3 cellular contexts compared by ENCODE assay signal in the genomic region with DNA sequence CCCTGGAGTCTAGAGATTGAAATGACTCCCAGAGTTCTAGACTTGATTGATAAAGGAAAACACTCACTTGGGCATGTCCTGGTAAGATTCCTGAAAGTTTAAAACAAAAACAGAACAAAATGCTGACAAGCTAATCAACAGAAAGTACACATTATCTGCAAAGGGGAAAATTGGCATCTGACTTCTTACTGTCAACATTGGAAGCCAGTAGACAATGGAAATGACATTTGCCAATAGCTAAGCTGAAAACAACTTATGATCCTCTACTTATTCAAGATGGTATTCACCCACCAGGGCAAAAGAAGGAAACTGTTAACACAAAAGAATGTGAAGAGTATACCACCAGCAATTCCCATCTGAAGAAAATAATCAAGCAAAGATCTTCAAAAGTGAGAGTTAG.
TF ChIP-seq lines count a peak whose summit lies in the region.

No MANE protein-coding gene starts in this region.

TF ChIP-seq in HEK293, 187 proteins besides CTCF, POLR2A, EP300 and RAD21:
- peak; percentile 69; the same call in 1 of the 2 replicates for TF ChIP-seq TRIM28 (IDR thresholded peaks at IDR 0.05; ENCODE audit: borderline replicate concordance, low read length)
- TF ChIP-seq ZNF600 (tag by site-specific recombination; IDR thresholded peaks at IDR 0.05) = no peak

TF ChIP-seq in IMR-90, 13 proteins besides CTCF, POLR2A, EP300 and RAD21:
- TF ChIP-seq MAFK (IDR thresholded peaks at IDR 0.05; ENCODE audit: low read depth, low read length) = 0 out of 2 replicates have a peak, but pooled peaks have one; percentile 29
- no peak for TF ChIP-seq MAZ (IDR thresholded peaks at IDR 0.05; ENCODE audit: borderline replicate concordance, low read depth, low read length)

TF ChIP-seq in GM12878, 131 proteins besides CTCF, POLR2A, EP300 and RAD21:
- 0 out of 2 replicates have a peak, but pooled peaks have one; percentile 62 for TF ChIP-seq CBX5 (IDR thresholded peaks at IDR 0.05; ENCODE audit: low read depth)
- TF ChIP-seq, protein P1, sequence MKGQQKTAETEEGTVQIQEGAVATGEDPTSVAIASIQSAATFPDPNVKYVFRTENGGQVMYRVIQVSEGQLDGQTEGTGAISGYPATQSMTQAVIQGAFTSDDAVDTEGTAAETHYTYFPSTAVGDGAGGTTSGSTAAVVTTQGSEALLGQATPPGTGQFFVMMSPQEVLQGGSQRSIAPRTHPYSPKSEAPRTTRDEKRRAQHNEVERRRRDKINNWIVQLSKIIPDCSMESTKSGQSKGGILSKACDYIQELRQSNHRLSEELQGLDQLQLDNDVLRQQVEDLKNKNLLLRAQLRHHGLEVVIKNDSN (IDR thresholded peaks at IDR 0.05; ENCODE audit: borderline replicate concordance, extremely low read length, insufficient read depth, low read depth, low read length) = no peak
